9 cellular contexts compared by ENCODE assay signal in the genomic region with DNA sequence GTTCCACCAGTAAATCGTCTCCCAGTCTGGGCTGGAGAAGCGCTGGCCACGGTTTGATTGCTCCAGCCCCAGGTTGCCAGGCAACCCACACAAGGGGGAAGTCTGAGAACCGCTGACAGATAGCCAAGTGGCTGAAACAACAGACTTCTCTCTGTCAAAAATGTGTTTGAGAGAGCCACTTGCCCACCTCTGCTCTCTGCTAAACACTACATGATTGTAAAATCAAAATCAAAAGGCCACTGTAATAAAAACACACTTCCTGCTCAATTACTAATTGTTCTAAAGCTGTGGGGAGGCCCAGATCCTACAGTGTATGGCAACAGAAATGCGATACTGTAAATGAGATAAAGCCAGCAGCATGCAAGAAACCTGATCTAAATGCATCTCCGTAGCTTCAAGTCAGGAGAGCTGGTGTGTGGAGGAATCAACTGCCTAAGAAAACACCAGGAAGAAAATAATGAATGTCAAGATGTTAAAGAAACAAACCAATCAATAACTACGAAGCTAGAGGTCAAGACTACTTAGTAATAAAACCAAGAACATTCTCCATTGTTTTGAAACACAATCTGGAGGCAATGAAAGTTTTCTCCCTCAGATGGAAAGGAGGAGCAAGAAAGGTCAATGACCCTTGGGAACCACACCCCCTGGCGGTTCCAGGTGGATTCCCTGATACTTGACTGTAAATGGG.
DNase-seq lines count a peak whose midpoint lies in the region; ATAC-seq and TF ChIP-seq lines count a peak whose summit lies in the region.
"Had no signal": no experiment of that assay in that cellular context is flagged by ENCODE, and none has a peak within 500 bp of the region (broad histone marks: within the 10 kb centered on the region; RNA-seq: fewer than 3 reads in every experiment).

No MANE protein-coding gene starts in this region.

- DNase-seq in ELR (ENCODE audit: low read depth), result peak; percentile 26
- peak in 47 of 76 experiments; percentile 5 to 69 (median 31) for DNase-seq in HUDEP-2 (lab: John Stamatoyannopoulos, UW; ENCODE audit: unreplicated experiment in 76 of 76)
- DNase-seq in superior temporal gyrus (ENCODE audit: extremely low spot score), result peak; percentile 80
- DNase-seq in T-helper 9 cell, result no peak
- no peak for DNase-seq in CD4-positive, alpha-beta T cell

- CTCF ChIA-PET in CD4-positive, alpha-beta T cell (lab: Charles Lee), result interaction anchor here (1.1 kb wide), 1 partner anchor 30 kb away, joined by 4 read pairs; no protein-coding TSS in a partner anchor

- no peak for ATAC-seq in CD4-positive, alpha-beta T cell (ENCODE audit: poor library complexity)
- ATAC-seq: T-cell had no signal

- H3K27ac ChIP-seq in OCI-LY3 (ENCODE audit: low read length) (no peak overlapping the region), liver (ENCODE audit: low read depth in 1 of 2, low read length in 2 of 2) (no peak overlapping the region)
- no peak overlapping the region for H3K27ac ChIP-seq in CD4-positive, alpha-beta T cell (ENCODE audit: low read depth, low read length)

- H3K9me3 ChIP-seq in OCI-LY3 (ENCODE audit: insufficient read depth, low read length) (no peaks in the 10 kb centered on the region), liver (ENCODE audit: control insufficient read depth in 4 of 4, low read length in 3 of 4) (no peaks in the 10 kb centered on the region)
- H3K9me3 ChIP-seq in CD4-positive, alpha-beta T cell (ENCODE audit: control insufficient read depth, low read length), result no peaks in the 10 kb centered on the region

- no peaks in the 10 kb centered on the region for H4K20me1 ChIP-seq in OCI-LY3 (ENCODE audit: insufficient read depth, low read length)

- peak in 1 of 2 donors; percentile 0 for TF ChIP-seq RAD21 in liver (IDR thresholded peaks at IDR 0.05)

- peaks cover under 1% of the 10 kb centered on the region for H3K36me3 Mint-ChIP-seq in dendritic cell treated with granulocyte-macrophage colony-stimulating factor and Interleukin-4, amounts not matched to agents 40 ng/mL and 50 ng/mL, for 4 days (ENCODE audit: low read depth)
- peaks cover 50% of the 10 kb centered on the region for H3K36me3 Mint-ChIP-seq in CD4-positive, alpha-beta T cell (ENCODE audit: low read depth)

- H3K27me3 ChIP-seq in OCI-LY3 (ENCODE audit: low read depth, low read length), result no peaks in the 10 kb centered on the region
- no peaks in the 10 kb centered on the region for H3K27me3 ChIP-seq in liver (ENCODE audit: control insufficient read depth in 4 of 4, insufficient read depth in 4 of 4, low read length in 3 of 4)
- H3K27me3 ChIP-seq in CD4-positive, alpha-beta T cell (ENCODE audit: control insufficient read depth, insufficient read depth, low read length), result no peaks in the 10 kb centered on the region

- WGBS in liver, result 40% methylated on average over 8 of the region's 8 CpGs

- no peaks in the 10 kb centered on the region for H3K27me3 Mint-ChIP-seq in dendritic cell treated with granulocyte-macrophage colony-stimulating factor and Interleukin-4, amounts not matched to agents 40 ng/mL and 50 ng/mL, for 4 days
- H3K27me3 Mint-ChIP-seq in CD4-positive, alpha-beta T cell, result no peaks in the 10 kb centered on the region
- H3K27me3 Mint-ChIP-seq: T-cell had no signal

- TF ChIP-seq CTCF in OCI-LY3 (IDR thresholded peaks at IDR 0.05; ENCODE audit: low read depth, low read length) (no peak), liver (IDR thresholded peaks at IDR 0.05; ENCODE audit: low read depth, low read length, missing input control) (peak; percentile 3)
- TF ChIP-seq CTCF in CD4-positive, alpha-beta T cell (IDR thresholded peaks at IDR 0.05), result no peak

- H3K4me1 ChIP-seq in OCI-LY3 (ENCODE audit: low read length) (peaks cover 27% of the 10 kb centered on the region), liver (ENCODE audit: control insufficient read depth in 4 of 4, insufficient read depth in 4 of 4, low read length in 3 of 4) (peaks cover 0 to 5% (median 0%) of the 10 kb centered on the region in 4 donors)

- peaks cover 14% of the 10 kb centered on the region for H3K4me1 Mint-ChIP-seq in dendritic cell treated with granulocyte-macrophage colony-stimulating factor and Interleukin-4, amounts not matched to agents 40 ng/mL and 50 ng/mL, for 4 days (ENCODE audit: low read depth)
- peaks cover 17% of the 10 kb centered on the region for H3K4me1 Mint-ChIP-seq in CD4-positive, alpha-beta T cell (ENCODE audit: low read depth)

- H3K4me3 Mint-ChIP-seq in dendritic cell treated with granulocyte-macrophage colony-stimulating factor and Interleukin-4, amounts not matched to agents 40 ng/mL and 50 ng/mL, for 4 days, result peak overlapping the region; percentile 45
- H3K4me3 Mint-ChIP-seq in CD4-positive, alpha-beta T cell, result no peak overlapping the region
- H3K4me3 Mint-ChIP-seq: T-cell had no signal

- no peak overlapping the region for H2AFZ ChIP-seq in OCI-LY3 (ENCODE audit: low read depth, low read length)

- H3K9ac ChIP-seq in OCI-LY3 (ENCODE audit: low read length) (no peak overlapping the region), liver (ENCODE audit: low read depth in 1 of 2, low read length in 2 of 2) (no peak overlapping the region)

- H3K9me3 Mint-ChIP-seq in dendritic cell treated with granulocyte-macrophage colony-stimulating factor and Interleukin-4, amounts not matched to agents 40 ng/mL and 50 ng/mL, for 4 days, result no peaks in the 10 kb centered on the region
- peaks cover under 1% of the 10 kb centered on the region for H3K9me3 Mint-ChIP-seq in CD4-positive, alpha-beta T cell

- H3K4me3 ChIP-seq in OCI-LY3 (ENCODE audit: low read length), result no peak overlapping the region
- H3K4me3 ChIP-seq in liver (ENCODE audit: low read depth in 1 of 3, low read length in 3 of 3), result no peak overlapping the region

- H3K36me3 ChIP-seq in OCI-LY3 (replicated peaks; ENCODE audit: low read depth, low read length) (no peaks in the 10 kb centered on the region), liver (ENCODE audit: control insufficient read depth in 4 of 4, insufficient read depth in 3 of 4, low read depth in 1 of 4, low read length in 3 of 4) (no peaks in the 10 kb centered on the region)

- intact Hi-C loops in dendritic cell treated with granulocyte-macrophage colony-stimulating factor and Interleukin-4, amounts not matched to agents 40 ng/mL and 50 ng/mL, for 4 days (cut with micrococcal nuclease), result no loop called here
- intact Hi-C loops in CD4-positive, alpha-beta T cell (cut with DNase I, micrococcal nuclease), result no loop called here

- H3K4me2 ChIP-seq in OCI-LY3 (ENCODE audit: low read length), result 0 out of 2 replicates have a peak overlapping the region, but pooled peaks have one; percentile 19

- peak overlapping the region; percentile 74 for H3K27ac Mint-ChIP-seq in dendritic cell treated with granulocyte-macrophage colony-stimulating factor and Interleukin-4, amounts not matched to agents 40 ng/mL and 50 ng/mL, for 4 days
- H3K27ac Mint-ChIP-seq in CD4-positive, alpha-beta T cell, result no peak overlapping the region

- H3K79me2 ChIP-seq in OCI-LY3 (ENCODE audit: low read length), result no peaks in the 10 kb centered on the region

- POLR2A ChIA-PET in CD4-positive, alpha-beta T cell (lab: Charles Lee), result interaction anchor here (1.5 kb wide), 1 partner anchor 15 kb away, joined by 4 read pairs; no protein-coding TSS in a partner anchor

TF ChIP-seq in liver, 16 proteins besides CTCF, POLR2A, EP300 and RAD21:
- TF ChIP-seq YY1 (IDR thresholded peaks at IDR 0.05) (no peak), RXRA (IDR thresholded peaks at IDR 0.05) (peak; percentile 30 to 42), EGR1 (IDR thresholded peaks at IDR 0.05; ENCODE audit: low read depth in 2 of 2) (no peak)
- TF ChIP-seq, protein P1, sequence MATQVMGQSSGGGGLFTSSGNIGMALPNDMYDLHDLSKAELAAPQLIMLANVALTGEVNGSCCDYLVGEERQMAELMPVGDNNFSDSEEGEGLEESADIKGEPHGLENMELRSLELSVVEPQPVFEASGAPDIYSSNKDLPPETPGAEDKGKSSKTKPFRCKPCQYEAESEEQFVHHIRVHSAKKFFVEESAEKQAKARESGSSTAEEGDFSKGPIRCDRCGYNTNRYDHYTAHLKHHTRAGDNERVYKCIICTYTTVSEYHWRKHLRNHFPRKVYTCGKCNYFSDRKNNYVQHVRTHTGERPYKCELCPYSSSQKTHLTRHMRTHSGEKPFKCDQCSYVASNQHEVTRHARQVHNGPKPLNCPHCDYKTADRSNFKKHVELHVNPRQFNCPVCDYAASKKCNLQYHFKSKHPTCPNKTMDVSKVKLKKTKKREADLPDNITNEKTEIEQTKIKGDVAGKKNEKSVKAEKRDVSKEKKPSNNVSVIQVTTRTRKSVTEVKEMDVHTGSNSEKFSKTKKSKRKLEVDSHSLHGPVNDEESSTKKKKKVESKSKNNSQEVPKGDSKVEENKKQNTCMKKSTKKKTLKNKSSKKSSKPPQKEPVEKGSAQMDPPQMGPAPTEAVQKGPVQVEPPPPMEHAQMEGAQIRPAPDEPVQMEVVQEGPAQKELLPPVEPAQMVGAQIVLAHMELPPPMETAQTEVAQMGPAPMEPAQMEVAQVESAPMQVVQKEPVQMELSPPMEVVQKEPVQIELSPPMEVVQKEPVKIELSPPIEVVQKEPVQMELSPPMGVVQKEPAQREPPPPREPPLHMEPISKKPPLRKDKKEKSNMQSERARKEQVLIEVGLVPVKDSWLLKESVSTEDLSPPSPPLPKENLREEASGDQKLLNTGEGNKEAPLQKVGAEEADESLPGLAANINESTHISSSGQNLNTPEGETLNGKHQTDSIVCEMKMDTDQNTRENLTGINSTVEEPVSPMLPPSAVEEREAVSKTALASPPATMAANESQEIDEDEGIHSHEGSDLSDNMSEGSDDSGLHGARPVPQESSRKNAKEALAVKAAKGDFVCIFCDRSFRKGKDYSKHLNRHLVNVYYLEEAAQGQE (IDR thresholded peaks at IDR 0.05), result no peak

Comparison
In these comparisons a context has a peak if more than half of its experiments do, and no peak if none do; other contexts are left out.
1. DNase-seq: peak in ELR (single experiment), HUDEP-2 (47 of 76) and superior temporal gyrus (single experiment); none in T-helper 9 cell (single experiment) and CD4-positive, alpha-beta T cell (0 of 10).